22 cellular contexts compared by ENCODE assay signal in the genomic region with DNA sequence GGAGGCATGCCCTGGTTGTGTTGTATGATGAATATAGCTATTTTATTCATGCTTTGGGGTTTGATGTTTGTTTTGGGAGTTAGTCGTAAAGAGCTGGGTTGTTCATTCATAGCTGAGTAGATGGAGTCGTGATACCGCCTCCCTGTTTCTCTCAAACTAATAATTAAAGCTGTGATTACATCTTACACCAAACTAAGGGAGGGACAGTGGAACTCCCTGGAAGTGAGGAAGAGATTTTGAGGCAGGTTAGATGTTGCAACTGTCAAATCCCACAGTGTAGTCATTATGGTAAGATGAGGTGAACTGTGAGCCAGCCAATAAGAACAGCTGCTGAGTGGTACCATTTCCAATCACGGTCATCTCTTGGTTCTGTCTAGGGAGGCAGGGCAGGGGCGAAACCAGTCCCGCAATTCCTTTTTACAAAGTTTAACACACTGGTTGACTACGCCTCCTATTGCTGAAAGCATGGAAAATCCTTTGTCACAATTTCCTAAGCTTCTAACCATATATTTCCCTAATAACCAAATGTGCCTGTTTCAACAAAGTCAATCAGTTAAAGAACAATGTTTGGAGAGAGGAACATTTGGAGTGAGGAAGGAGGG.
DNase-seq lines count a peak whose midpoint lies in the region; ATAC-seq and TF ChIP-seq lines count a peak whose summit lies in the region.
"Had no signal": no experiment of that assay in that cellular context is flagged by ENCODE, and none has a peak within 500 bp of the region (broad histone marks: within the 10 kb centered on the region; RNA-seq: fewer than 3 reads in every experiment).

No MANE protein-coding gene starts in this region.

- H3K79me2 ChIP-seq in GM23338 (replicated peaks; ENCODE audit: insufficient read depth) = no peaks in the 10 kb centered on the region
- H3K79me2 ChIP-seq in PC-3 (ENCODE audit: low read length) = no peaks in the 10 kb centered on the region

- no peak overlapping the region for H3K14ac ChIP-seq in mesenchymal stem cell (ENCODE audit: low read length in 2 of 2)

- peak; percentile 76 for ATAC-seq in GM23338
- ATAC-seq in PC-3 = no peak
- ATAC-seq in esophagus mucosa = peak; percentile 45
- ATAC-seq in lung (ENCODE audit: insufficient read depth, low FRiP score) = no peak
- no peak for ATAC-seq in naive thymus-derived CD8-positive, alpha-beta T cell
- no peak for ATAC-seq in HG03571 (IDR thresholded peaks at IDR 0.05; ENCODE audit: unreplicated experiment)

- no peak overlapping the region for H2BK15ac ChIP-seq in mesenchymal stem cell (ENCODE audit: low read depth, poor library complexity, severe bottlenecking)

- H3K4me2 ChIP-seq in GM23338 (no peak overlapping the region), PC-3 (ENCODE audit: low read length) (no peak overlapping the region), mesenchymal stem cell (ENCODE audit: low read length, poor library complexity, severe bottlenecking) (no peak overlapping the region)
- H3K4me2 ChIP-seq: SK-N-SH had no signal

- H3K4ac ChIP-seq in mesenchymal stem cell (ENCODE audit: low read depth in 1 of 2, low read length in 2 of 2) = no peak overlapping the region

- POLR2A ChIA-PET in PC-3 (lab: Charles Lee; ENCODE audit: unreplicated experiment) = no interaction called here
- POLR2A ChIA-PET in naive thymus-derived CD8-positive, alpha-beta T cell (lab: Charles Lee) = no interaction called here

- H3K18ac ChIP-seq in mesenchymal stem cell (ENCODE audit: low read depth in 1 of 2, low read length in 2 of 2) = no peak overlapping the region

- H4K91ac ChIP-seq in mesenchymal stem cell (ENCODE audit: low read length) = no peak overlapping the region

- no peaks in the 10 kb centered on the region for H4K20me1 ChIP-seq in GM23338 (replicated peaks; ENCODE audit: insufficient read depth)
- no peaks in the 10 kb centered on the region for H4K20me1 ChIP-seq in PC-3 (ENCODE audit: low read length)

- H3K4me1 ChIP-seq in GM23338 (ENCODE audit: insufficient read depth) (no peaks in the 10 kb centered on the region), PC-3 (ENCODE audit: insufficient read depth, low read length) (peaks cover 5% of the 10 kb centered on the region; the same call in 1 of the 2 replicates), lung (ENCODE audit: control insufficient read depth in 2 of 2, insufficient read depth in 2 of 2, low read length in 2 of 2) (peaks cover 0 to under 1% of the 10 kb centered on the region in 2 donors), mesenchymal stem cell (ENCODE audit: control insufficient read depth, insufficient read depth, low read depth, low read length) (no peaks in the 10 kb centered on the region)
- H3K4me1 ChIP-seq: HAP-1 had no signal

- 89% methylated on average over 7 of the region's 7 CpGs for WGBS in lung, 2 donors
- WGBS in mesenchymal stem cell = 86% methylated on average over 4 of the region's 7 CpGs

- H3K27me3 Mint-ChIP-seq in GM23338 (ENCODE audit: insufficient read depth, low read depth, poor library complexity) = no peaks in the 10 kb centered on the region
- H3K27me3 Mint-ChIP-seq in naive thymus-derived CD8-positive, alpha-beta T cell = peaks cover 0 to 2% (median 0%) of the 10 kb centered on the region in 5 donors

- peak; percentile 57 for DNase-seq in GM23338 (ENCODE audit: low spot score)
- DNase-seq in PC-3 = no peak
- peak; percentile 18 for DNase-seq in lung (ENCODE audit: low spot score)
- no peak for DNase-seq in mesenchymal stem cell
- no peak for DNase-seq in naive thymus-derived CD8-positive, alpha-beta T cell
- DNase-seq in LoVo (ENCODE audit: low spot score) = no peak
- DNase-seq: DMS79, Karpas-422, MG63, NCI-H1694 treated with DMSO at 0.1 percent for 48 hours, NCI-H2081 treated with DMSO at 0.1 percent for 48 hours, NCI-H2171 treated with DMSO at 0.1 percent for 48 hours, NCI-H446, NCI-H748 treated with DMSO at 0.1 percent for 48 hours, SHP77 treated with DMSO at 0.1 percent for 48 hours, SK-N-SH had no signal

- no peak overlapping the region for H3K4me3 Mint-ChIP-seq in GM23338
- no peak overlapping the region for H3K4me3 Mint-ChIP-seq in naive thymus-derived CD8-positive, alpha-beta T cell
- H3K4me3 Mint-ChIP-seq: B cell, CD14-positive monocyte had no signal

- H3K27ac ChIP-seq in GM23338 (ENCODE audit: low read depth) = no peak overlapping the region
- H3K27ac ChIP-seq in PC-3 (ENCODE audit: low read length) = peak overlapping the region; percentile 46
- no peak overlapping the region for H3K27ac ChIP-seq in lung (ENCODE audit: low read depth in 1 of 2, low read length in 1 of 2)
- no peak overlapping the region for H3K27ac ChIP-seq in mesenchymal stem cell (ENCODE audit: low read length, poor library complexity, severe bottlenecking)
- H3K27ac ChIP-seq: RWPE1 had no signal

- H2AFZ ChIP-seq in GM23338 (peak overlapping the region; percentile 18; the same call in 1 of the 2 replicates), PC-3 (ENCODE audit: low read length) (no peak overlapping the region), mesenchymal stem cell (ENCODE audit: low read depth, low read length) (no peak overlapping the region)

- no peak overlapping the region for H2BK5ac ChIP-seq in mesenchymal stem cell (ENCODE audit: low read depth, low read length, poor library complexity, severe bottlenecking)

- H2BK12ac ChIP-seq in mesenchymal stem cell (ENCODE audit: low read length in 2 of 2) = no peak overlapping the region

- no peaks in the 10 kb centered on the region for H3K79me1 ChIP-seq in mesenchymal stem cell (replicated peaks; ENCODE audit: low read length, poor library complexity, severe bottlenecking)

- H2BK120ac ChIP-seq in mesenchymal stem cell (ENCODE audit: low read depth, low read length) = no peak overlapping the region

- H4K8ac ChIP-seq in mesenchymal stem cell (ENCODE audit: low read length) = no peak overlapping the region

- H3K9me2 ChIP-seq in GM23338 (ENCODE audit: insufficient read depth) = peaks cover 4% of the 10 kb centered on the region; the same call in 1 of the 2 replicates
- no peaks in the 10 kb centered on the region for H3K9me2 ChIP-seq in PC-3 (replicated peaks; ENCODE audit: low read length)
- H3K9me2 ChIP-seq: SK-N-SH had no signal

- CTCF ChIA-PET in PC-3 (lab: Charles Lee) = interaction anchor here (0.6 kb wide), 1 partner anchor 77 kb away, joined by 3 read pairs; no protein-coding TSS in a partner anchor

- no peaks in the 10 kb centered on the region for H3K9me3 ChIP-seq in PC-3 (ENCODE audit: low read length)
- H3K9me3 ChIP-seq in lung (ENCODE audit: control insufficient read depth in 2 of 2, insufficient read depth in 1 of 2, low read length in 1 of 2) = no peaks in the 10 kb centered on the region
- H3K9me3 ChIP-seq in mesenchymal stem cell (ENCODE audit: control insufficient read depth, low read length) = no peaks in the 10 kb centered on the region
- H3K9me3 ChIP-seq: HAP-1, MG63, SK-N-SH had no signal

- no peaks in the 10 kb centered on the region for H3K36me3 Mint-ChIP-seq in GM23338 (ENCODE audit: low read depth)
- no peaks in the 10 kb centered on the region for H3K36me3 Mint-ChIP-seq in naive thymus-derived CD8-positive, alpha-beta T cell
- H3K36me3 Mint-ChIP-seq: CD14-positive monocyte had no signal

- intact Hi-C loops in PC-3 (cut with micrococcal nuclease) = no loop called here

- H3F3A ChIP-seq in GM23338 (replicated peaks; ENCODE audit: low read depth) (no peaks in the 10 kb centered on the region), PC-3 (ENCODE audit: low read length, unreplicated experiment) (no peaks in the 10 kb centered on the region)

- no peak overlapping the region for H3K23ac ChIP-seq in mesenchymal stem cell (ENCODE audit: low read length in 2 of 2)

- no peak overlapping the region for H3K27ac Mint-ChIP-seq in GM23338
- H3K27ac Mint-ChIP-seq in naive thymus-derived CD8-positive, alpha-beta T cell = no peak overlapping the region
- H3K27ac Mint-ChIP-seq: B cell, CD14-positive monocyte had no signal

- TF ChIP-seq CTCF in GM23338 (conservative IDR thresholded peaks at IDR 0.05; ENCODE audit: low read depth in 2 of 2) (peak; percentile 37 to 64; a peak in 3 of 4 replicates), PC-3 (conservative IDR thresholded peaks at IDR 0.05; ENCODE audit: low read depth, low read length) (no peak), lung (IDR thresholded peaks at IDR 0.05; ENCODE audit: control extremely low read depth, extremely low read depth) (no peak)

- BruUV-seq in PC-3 (replicated peaks; lab: Mats Ljungman, UMichigan) = no TSS peak

- H3K4me3 ChIP-seq in GM23338 (no peak overlapping the region), PC-3 (ENCODE audit: low read length) (no peak overlapping the region), lung (no peak overlapping the region), mesenchymal stem cell (ENCODE audit: insufficient read depth in 1 of 2, low read depth in 1 of 2, low read length in 2 of 2) (no peak overlapping the region)
- H3K4me3 ChIP-seq: HAP-1, MG63 had no signal

- no peak overlapping the region for H2AK5ac ChIP-seq in mesenchymal stem cell (ENCODE audit: low read length, severe bottlenecking)

- no peaks in the 10 kb centered on the region for H3K9me3 Mint-ChIP-seq in GM23338
- H3K9me3 Mint-ChIP-seq in naive thymus-derived CD8-positive, alpha-beta T cell = no peaks in the 10 kb centered on the region
- H3K9me3 Mint-ChIP-seq: CD14-positive monocyte had no signal

- no peak overlapping the region for H3K9ac ChIP-seq in PC-3 (ENCODE audit: low read length)
- H3K9ac ChIP-seq in mesenchymal stem cell (ENCODE audit: low read length) = no peak overlapping the region
- H3K9ac ChIP-seq: SK-N-SH had no signal

- H3K27me3 ChIP-seq in GM23338 (ENCODE audit: insufficient read depth) = no peaks in the 10 kb centered on the region
- H3K27me3 ChIP-seq in PC-3 (ENCODE audit: low read length) = no peaks in the 10 kb centered on the region
- no peaks in the 10 kb centered on the region for H3K27me3 ChIP-seq in lung (ENCODE audit: control insufficient read depth, insufficient read depth)
- H3K27me3 ChIP-seq in mesenchymal stem cell (ENCODE audit: control insufficient read depth in 1 of 2, insufficient read depth in 1 of 2, low read length in 2 of 2) = peaks cover 0 to 15% of the 10 kb centered on the region in 2 experiments
- H3K27me3 ChIP-seq: MG63 had no signal

- H3K36me3 ChIP-seq in GM23338 (ENCODE audit: insufficient read depth) (no peaks in the 10 kb centered on the region), PC-3 (ENCODE audit: low read depth, low read length) (no peaks in the 10 kb centered on the region), lung (ENCODE audit: control insufficient read depth in 2 of 2, insufficient read depth in 2 of 2, low read length in 2 of 2) (no peaks in the 10 kb centered on the region), mesenchymal stem cell (ENCODE audit: control insufficient read depth in 1 of 2, insufficient read depth in 2 of 2, low read depth in 1 of 2, low read length in 2 of 2) (no peaks in the 10 kb centered on the region)
- H3K36me3 ChIP-seq: HAP-1, MG63 had no signal

- no peaks in the 10 kb centered on the region for H3K4me1 Mint-ChIP-seq in GM23338
- H3K4me1 Mint-ChIP-seq in naive thymus-derived CD8-positive, alpha-beta T cell = no peaks in the 10 kb centered on the region
- H3K4me1 Mint-ChIP-seq: B cell had no signal

TF ChIP-seq in GM23338, 12 proteins besides CTCF, POLR2A, EP300 and RAD21 (continues in another document):
- no peak for TF ChIP-seq POLR2AphosphoS5 (IDR thresholded peaks at IDR 0.05; ENCODE audit: low read depth)
- TF ChIP-seq CREB1 (CRISPR knock-in tag; IDR thresholded peaks at IDR 0.05; ENCODE audit: low read depth) = no peak

Comparison
In these comparisons a context has a peak if more than half of its experiments do, and no peak if none do; other contexts are left out.
1. ATAC-seq: peak in GM23338 (single experiment) and esophagus mucosa (single experiment); none in PC-3 (single experiment), lung (single experiment), naive thymus-derived CD8-positive, alpha-beta T cell (0 of 2) and HG03571 (single experiment).
2. DNase-seq: peak in GM23338 (single experiment) and lung (single experiment); none in PC-3 (single experiment), mesenchymal stem cell (single experiment), naive thymus-derived CD8-positive, alpha-beta T cell (0 of 10) and LoVo (single experiment).
3. CTCF ChIP-seq: peak in GM23338 (2 of 2); none in PC-3 (single experiment) and lung (single experiment).